1 cellular context compared by ENCODE assay signal in the genomic region with DNA sequence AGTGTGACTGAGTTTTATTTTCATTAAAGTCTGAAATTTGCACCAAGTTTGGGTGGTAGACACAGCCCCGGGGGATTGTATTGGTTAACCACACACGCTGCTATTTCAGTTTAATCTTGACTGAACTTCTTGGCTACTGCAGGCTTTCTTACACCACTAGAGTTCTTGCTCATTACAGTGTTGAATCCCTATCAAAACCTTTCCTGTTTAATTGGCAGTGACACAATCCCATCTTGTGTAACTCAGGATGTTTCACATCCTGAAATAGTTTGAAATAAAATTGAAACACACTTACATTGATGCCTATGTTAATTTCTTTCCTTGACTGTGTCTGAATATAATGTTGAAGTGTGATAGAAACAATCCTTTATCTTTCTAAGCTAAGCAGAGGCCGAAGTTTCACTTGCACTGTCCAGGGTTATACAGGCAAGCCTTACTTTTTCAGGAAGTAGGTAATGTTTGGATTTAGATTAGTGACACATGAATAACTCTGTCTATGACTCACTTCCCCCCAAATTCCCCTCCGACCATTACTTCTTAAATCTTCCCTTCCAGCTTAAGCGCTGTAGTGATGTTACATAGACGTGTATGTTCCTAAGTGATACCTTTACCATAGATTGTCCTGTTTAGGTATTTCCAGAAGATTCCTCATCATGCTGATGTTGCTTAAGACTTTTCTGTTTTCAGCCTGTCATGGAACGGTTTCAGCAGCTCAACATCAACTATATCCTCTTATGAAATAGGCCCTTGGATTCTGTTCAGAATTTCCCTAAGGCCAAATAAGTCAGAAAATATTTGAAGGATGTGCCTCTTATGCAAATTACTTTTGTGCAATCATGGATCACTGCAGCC.
TF ChIP-seq lines count a peak whose summit lies in the region.

No MANE protein-coding gene starts in this region.

TF ChIP-seq in GM12878, 131 proteins besides CTCF, POLR2A, EP300 and RAD21 (continued from another document and continues in another):
- TF ChIP-seq SKIL (IDR thresholded peaks at IDR 0.05; ENCODE audit: low read depth, poor library complexity, severe bottlenecking), result peak; percentile 87
- TF ChIP-seq YBX1 (IDR thresholded peaks at IDR 0.05), result no peak
- TF ChIP-seq SPI1 (IDR thresholded peaks at IDR 0.05; ENCODE audit: borderline replicate concordance, insufficient read depth, low read depth, low read length), result peak; percentile 73
- TF ChIP-seq MTA2 (IDR thresholded peaks at IDR 0.05; ENCODE audit: low read depth), result peak; percentile 74
- peak; percentile 87 for TF ChIP-seq CREB1 (IDR thresholded peaks at IDR 0.05; ENCODE audit: low read depth)
- no peak for TF ChIP-seq PBX3 (IDR thresholded peaks at IDR 0.05; ENCODE audit: insufficient replicate concordance, low read depth, low read length)
- TF ChIP-seq NR2F1 (conservative IDR thresholded peaks at IDR 0.05), result no peak
- no peak for TF ChIP-seq MEF2A (IDR thresholded peaks at IDR 0.05; ENCODE audit: insufficient read depth, low read depth, low read length)
- no peak for TF ChIP-seq SMAD1 (IDR thresholded peaks at IDR 0.05; ENCODE audit: low read depth, partially characterized antibody)
- no peak for TF ChIP-seq ASH2L (IDR thresholded peaks at IDR 0.05; ENCODE audit: borderline replicate concordance, low read depth)
- TF ChIP-seq, protein P1, sequence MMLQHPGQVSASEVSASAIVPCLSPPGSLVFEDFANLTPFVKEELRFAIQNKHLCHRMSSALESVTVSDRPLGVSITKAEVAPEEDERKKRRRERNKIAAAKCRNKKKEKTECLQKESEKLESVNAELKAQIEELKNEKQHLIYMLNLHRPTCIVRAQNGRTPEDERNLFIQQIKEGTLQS (IDR thresholded peaks at IDR 0.05; ENCODE audit: borderline replicate concordance, extremely low read depth, low read depth, low read length), result no peak
- no peak for TF ChIP-seq TBL1XR1 (IDR thresholded peaks at IDR 0.05; ENCODE audit: low read depth, low read length)
- TF ChIP-seq NFYA (IDR thresholded peaks at IDR 0.05; ENCODE audit: borderline replicate concordance, low read depth, low read length), result no peak
- TF ChIP-seq, protein P2, sequence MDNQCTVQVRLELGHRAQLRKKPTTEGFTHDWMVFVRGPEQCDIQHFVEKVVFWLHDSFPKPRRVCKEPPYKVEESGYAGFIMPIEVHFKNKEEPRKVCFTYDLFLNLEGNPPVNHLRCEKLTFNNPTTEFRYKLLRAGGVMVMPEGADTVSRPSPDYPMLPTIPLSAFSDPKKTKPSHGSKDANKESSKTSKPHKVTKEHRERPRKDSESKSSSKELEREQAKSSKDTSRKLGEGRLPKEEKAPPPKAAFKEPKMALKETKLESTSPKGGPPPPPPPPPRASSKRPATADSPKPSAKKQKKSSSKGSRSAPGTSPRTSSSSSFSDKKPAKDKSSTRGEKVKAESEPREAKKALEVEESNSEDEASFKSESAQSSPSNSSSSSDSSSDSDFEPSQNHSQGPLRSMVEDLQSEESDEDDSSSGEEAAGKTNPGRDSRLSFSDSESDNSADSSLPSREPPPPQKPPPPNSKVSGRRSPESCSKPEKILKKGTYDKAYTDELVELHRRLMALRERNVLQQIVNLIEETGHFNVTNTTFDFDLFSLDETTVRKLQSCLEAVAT (IDR thresholded peaks at IDR 0.05), result peak; percentile 62; the same call in 1 of the 2 replicates
- peak; percentile 57; the same call in 1 of the 2 replicates for TF ChIP-seq ZBTB40 (IDR thresholded peaks at IDR 0.05; ENCODE audit: borderline replicate concordance)
- TF ChIP-seq SREBF1 (IDR thresholded peaks at IDR 0.05; ENCODE audit: low read length), result no peak
- TF ChIP-seq FOXK2 (IDR thresholded peaks at IDR 0.05), result no peak
- TF ChIP-seq ZNF217 (IDR thresholded peaks at IDR 0.05), result peak; percentile 45; the same call in 1 of the 2 replicates
- TF ChIP-seq NFXL1 (IDR thresholded peaks at IDR 0.05; ENCODE audit: borderline replicate concordance), result no peak
- 0 out of 2 replicates have a peak, but pooled peaks have one; percentile 69 for TF ChIP-seq ATF2 (IDR thresholded peaks at IDR 0.05; ENCODE audit: low read length)
- no peak; the same call in 1 of the 2 replicates for TF ChIP-seq FOXM1 (IDR thresholded peaks at IDR 0.05; ENCODE audit: low read depth, low read length)
- TF ChIP-seq EED (IDR thresholded peaks at IDR 0.05; ENCODE audit: low read depth), result peak; percentile 79
- no peak; the same call in none of the 2 replicates for TF ChIP-seq PML (IDR thresholded peaks at IDR 0.05; ENCODE audit: low read length)
- 0 out of 2 replicates have a peak, but pooled peaks have one; percentile 19 for TF ChIP-seq TAF1 (IDR thresholded peaks at IDR 0.05; ENCODE audit: borderline replicate concordance, low read depth, low read length)
- no peak for TF ChIP-seq CBX3 (IDR thresholded peaks at IDR 0.05; ENCODE audit: borderline replicate concordance, low read depth)
- no peak for TF ChIP-seq KDM1A (IDR thresholded peaks at IDR 0.05; ENCODE audit: borderline replicate concordance)
- TF ChIP-seq POLR2AphosphoS2 (IDR thresholded peaks at IDR 0.05; ENCODE audit: low read depth, low read length), result no peak
- no peak for TF ChIP-seq ZNF592 (IDR thresholded peaks at IDR 0.05)
- TF ChIP-seq BCL3 (IDR thresholded peaks at IDR 0.05; ENCODE audit: borderline replicate concordance, insufficient read depth, low read depth, low read length, poor library complexity, severe bottlenecking), result no peak
- no peak for TF ChIP-seq STAT1 (conservative IDR thresholded peaks at IDR 0.05)
- TF ChIP-seq RBBP5 (conservative IDR thresholded peaks at IDR 0.05), result 0 out of 2 replicates have a peak, but pooled peaks have one; percentile 29
- 0 out of 2 replicates have a peak, but pooled peaks have one; percentile 37 for TF ChIP-seq BMI1 (IDR thresholded peaks at IDR 0.05; ENCODE audit: borderline replicate concordance)
- no peak for TF ChIP-seq CEBPB (IDR thresholded peaks at IDR 0.05; ENCODE audit: borderline replicate concordance in 1 of 2, low read depth in 2 of 2, low read length in 2 of 2)
- no peak for TF ChIP-seq RFX5 (IDR thresholded peaks at IDR 0.05; ENCODE audit: low read depth, low read length)
- TF ChIP-seq RCOR1 (conservative IDR thresholded peaks at IDR 0.05; ENCODE audit: low read depth, low read length), result no peak
- TF ChIP-seq, protein P3, sequence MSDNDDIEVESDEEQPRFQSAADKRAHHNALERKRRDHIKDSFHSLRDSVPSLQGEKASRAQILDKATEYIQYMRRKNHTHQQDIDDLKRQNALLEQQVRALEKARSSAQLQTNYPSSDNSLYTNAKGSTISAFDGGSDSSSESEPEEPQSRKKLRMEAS (IDR thresholded peaks at IDR 0.05; ENCODE audit: low read depth, low read length), result no peak
- no peak for TF ChIP-seq ZNF24 (IDR thresholded peaks at IDR 0.05)
- peak; percentile 38 for TF ChIP-seq SP1 (IDR thresholded peaks at IDR 0.05; ENCODE audit: low read depth, low read length)
- no peak for TF ChIP-seq KAT2A (conservative IDR thresholded peaks at IDR 0.05; ENCODE audit: control insufficient read depth, low read depth, low read length)
- TF ChIP-seq HCFC1 (IDR thresholded peaks at IDR 0.05; ENCODE audit: low read length), result no peak
- no peak for TF ChIP-seq SREBF2 (IDR thresholded peaks at IDR 0.05; ENCODE audit: low read length)
- TF ChIP-seq LARP7 (IDR thresholded peaks at IDR 0.05), result no peak
- TF ChIP-seq CREM (IDR thresholded peaks at IDR 0.05; ENCODE audit: low read depth), result peak; percentile 75
- TF ChIP-seq CHD4 (IDR thresholded peaks at IDR 0.05), result no peak
- peak; percentile 78 for TF ChIP-seq ATF7 (IDR thresholded peaks at IDR 0.05; ENCODE audit: low read depth)
- no peak for TF ChIP-seq RELA (IDR thresholded peaks at IDR 0.05; ENCODE audit: borderline replicate concordance, partially characterized antibody)
